19 cellular contexts compared by ENCODE assay signal in the genomic region with DNA sequence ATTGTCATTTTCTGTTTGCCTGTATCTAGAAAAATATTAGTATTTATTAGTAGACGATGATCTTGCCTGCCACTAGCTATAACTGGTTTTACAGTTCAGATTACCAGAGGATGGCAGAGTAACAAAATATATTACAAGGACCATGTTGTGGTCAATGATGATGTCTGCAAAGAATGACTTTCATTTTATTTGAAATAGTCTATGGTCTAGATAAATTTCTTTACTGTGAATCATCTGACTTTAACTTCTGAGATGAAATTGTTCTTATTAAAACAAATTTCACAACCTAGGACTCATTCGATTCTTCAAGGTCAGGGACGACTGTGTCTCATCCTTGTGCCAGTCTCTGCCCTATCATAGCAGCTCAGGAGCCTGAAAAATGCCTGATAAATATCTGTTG.
DNase-seq lines count a peak whose midpoint lies in the region; FAIRE-seq and TF ChIP-seq lines count a peak whose summit lies in the region.
"Had no signal": no experiment of that assay in that cellular context is flagged by ENCODE, and none has a peak within 500 bp of the region (broad histone marks: within the 10 kb centered on the region; RNA-seq: fewer than 3 reads in every experiment).

No MANE protein-coding gene starts in this region.

- H3K9me3 ChIP-seq in adipocyte (ENCODE audit: control insufficient read depth, low read length), result no peaks in the 10 kb centered on the region
- H3K9me3 ChIP-seq: Caco-2, heart right ventricle, left lung had no signal

- TF ChIP-seq POLR2A in H54 (IDR thresholded peaks at IDR 0.05; ENCODE audit: low read depth, low read length) (no peak), GM12892 (IDR thresholded peaks at IDR 0.05; ENCODE audit: low read depth, low read length) (no peak)

- peak overlapping the region; percentile 49 for H3K9ac ChIP-seq in adipocyte (ENCODE audit: low read length)

- peak overlapping the region; percentile 16 for H3K4me3 ChIP-seq in adipocyte (ENCODE audit: low read length)
- H3K4me3 ChIP-seq: heart right ventricle, left lung had no signal

- peak; percentile 6 for DNase-seq in H54 (ENCODE audit: insufficient read length, low spot score)
- peak; percentile 85 for DNase-seq in adipocyte (ENCODE audit: low read depth)
- peak; percentile 53 for DNase-seq in fibroblast of the conjunctiva (ENCODE audit: low read depth)
- peak; percentile 20 for DNase-seq in urothelium cell line (ENCODE audit: low spot score)
- DNase-seq in MV-4-11 (lab: John Stamatoyannopoulos, UW), result no peak
- no peak for DNase-seq in GM12892 (ENCODE audit: insufficient read length)
- no peak for DNase-seq in activated T-cell treated with anti-CD3 and anti-CD28 coated beads, Interleukin-2, amount 50 U/mL, for 1 hour
- DNase-seq: activated CD4-positive, alpha-beta T cell treated with anti-CD3 and anti-CD28 coated beads, Interleukin-2, amount 10 ng/mL, durations not matched to agents 7 days and 5 days; aorta; Caco-2; effector memory CD4-positive, alpha-beta T cell; heart right ventricle; left lung; naive thymus-derived CD8-positive, alpha-beta T cell; NCI-H510A treated with DMSO at 0.1 percent for 48 hours; right cardiac atrium; stimulated activated CD4-positive, alpha-beta T cell treated with anti-CD3 and anti-CD28 coated beads, Interleukin-4, amount 100 ng/mL, for 4 hours; stimulated activated naive CD4-positive, alpha-beta T cell had no signal

- no peaks in the 10 kb centered on the region for H3K36me3 ChIP-seq in adipocyte (ENCODE audit: control insufficient read depth, insufficient read depth, low read length, severe bottlenecking)
- H3K36me3 ChIP-seq: heart right ventricle, left lung had no signal

- H3K4me1 ChIP-seq in adipocyte (ENCODE audit: control insufficient read depth, insufficient read depth, low read length), result peaks cover 63% of the 10 kb centered on the region
- H3K4me1 ChIP-seq: Caco-2, left lung had no signal

- peak; percentile 50 for FAIRE-seq in H54 (lab: Jason Lieb, UNC)
- FAIRE-seq in urothelium cell line (lab: Jason Lieb, UNC), result no peak
- FAIRE-seq in GM12892 (lab: Jason Lieb, UNC), result no peak
- FAIRE-seq: HepG2 had no signal

- H3K27me3 ChIP-seq in adipocyte (replicated peaks; ENCODE audit: control insufficient read depth, insufficient read depth, low read length), result no peaks in the 10 kb centered on the region
- H3K27me3 ChIP-seq: heart right ventricle, left lung had no signal

Comparison
In these comparisons a context has a peak if more than half of its experiments do, and no peak if none do; other contexts are left out.
1. DNase-seq: peak in H54 (single experiment), adipocyte (single experiment), fibroblast of the conjunctiva (single experiment) and urothelium cell line (single experiment); none in MV-4-11 (single experiment), GM12892 (single experiment) and activated T-cell treated with anti-CD3 and anti-CD28 coated beads, Interleukin-2, amount 50 U/mL, for 1 hour (single experiment).